In genomic region chr5:150124111-150124557, GRCh38 we compare ENCODE assay signal across 18 cellular contexts. TPM values are rescaled to one million over a fixed set of nuclear protein-coding genes. Genes with fewer than 3 reads are reported as not detected.
DNase-seq lines count a peak whose midpoint lies in the region; ATAC-seq and TF ChIP-seq lines count a peak whose summit lies in the region.
"Had no signal": no experiment of that assay in that cellular context is flagged by ENCODE, and none has a peak within 500 bp of the region (broad histone marks: within the 10 kb centered on the region; RNA-seq: fewer than 3 reads in every experiment).

No MANE protein-coding gene starts in this region.

- H3K4me1 Mint-ChIP-seq in CD14-positive monocyte: peaks cover 51% of the 10 kb centered on the region
- peaks cover 57% of the 10 kb centered on the region for H3K4me1 Mint-ChIP-seq in dendritic cell treated with granulocyte-macrophage colony-stimulating factor and Interleukin-4, amounts not matched to agents 40 ng/mL and 50 ng/mL, for 4 days (ENCODE audit: low read depth)

- intact Hi-C loops in CD14-positive monocyte (cut with micrococcal nuclease): loop anchor here (5.0 kb wide), 1 partner anchor 37 kb away; the partner anchor contains the start of gene CSF1R (in 2 of the 2)
- intact Hi-C loops in dendritic cell treated with granulocyte-macrophage colony-stimulating factor and Interleukin-4, amounts not matched to agents 40 ng/mL and 50 ng/mL, for 4 days (cut with micrococcal nuclease): loop anchor here (5.0 kb wide), 2 partner anchors 42 to 122 kb away; partner anchors contain the start of genes HMGXB3 and TIGD6
- intact Hi-C loops in sigmoid colon (cut with DNase I): no loop called here

- H4K20me1 ChIP-seq in BLaER1: no peaks in the 10 kb centered on the region

- H3K4me3 ChIP-seq in BLaER1 (no peak overlapping the region), sigmoid colon (no peak overlapping the region), HAP-1 (no peak overlapping the region)

- no peak overlapping the region for H3K9ac ChIP-seq in BLaER1

- TF ChIP-seq CTCF in CD14-positive monocyte (IDR thresholded peaks at IDR 0.05): no peak
- TF ChIP-seq CTCF in sigmoid colon (IDR thresholded peaks at IDR 0.05): no peak

- 0 out of 2 replicates have a peak overlapping the region, but pooled peaks have one; percentile 13 for H3K27ac ChIP-seq in BLaER1
- no peak overlapping the region for H3K27ac ChIP-seq in sigmoid colon
- H3K27ac ChIP-seq: HL-60 had no signal

- no peak for TF ChIP-seq POLR2A in sigmoid colon (IDR thresholded peaks at IDR 0.05)

- in situ Hi-C loops in HAP-1 (cut with MboI; ENCODE audit: low sequenced_read_pairs): loop anchor here (10.0 kb wide), 1 partner anchor 311 kb away; no protein-coding TSS in a partner anchor

- no peaks in the 10 kb centered on the region for H3K36me3 Mint-ChIP-seq in CD14-positive monocyte
- no peaks in the 10 kb centered on the region for H3K36me3 Mint-ChIP-seq in dendritic cell treated with granulocyte-macrophage colony-stimulating factor and Interleukin-4, amounts not matched to agents 40 ng/mL and 50 ng/mL, for 4 days (ENCODE audit: low read depth)
- H3K36me3 Mint-ChIP-seq: CD4-positive, CD25-positive, alpha-beta regulatory T cell had no signal

- H3K4me2 ChIP-seq in BLaER1: no peak overlapping the region

- no peaks in the 10 kb centered on the region for H3K9me3 Mint-ChIP-seq in CD14-positive monocyte
- no peaks in the 10 kb centered on the region for H3K9me3 Mint-ChIP-seq in dendritic cell treated with granulocyte-macrophage colony-stimulating factor and Interleukin-4, amounts not matched to agents 40 ng/mL and 50 ng/mL, for 4 days

- WGBS in sigmoid colon, 2 donors: 88 to 91% methylated on average over 11 of the region's 11 CpGs

- H3K4me1 ChIP-seq in BLaER1 (peaks cover 8% of the 10 kb centered on the region; the same call in 1 of the 2 replicates), sigmoid colon (no peaks in the 10 kb centered on the region), HAP-1 (no peaks in the 10 kb centered on the region)

- H3K27ac Mint-ChIP-seq in CD14-positive monocyte: peak overlapping the region; percentile 82 to 96 (median 90)
- peak overlapping the region; percentile 73 for H3K27ac Mint-ChIP-seq in dendritic cell treated with granulocyte-macrophage colony-stimulating factor and Interleukin-4, amounts not matched to agents 40 ng/mL and 50 ng/mL, for 4 days
- H3K27ac Mint-ChIP-seq: CD4-positive, CD25-positive, alpha-beta regulatory T cell had no signal

- no peak for ATAC-seq in GM18868 (IDR thresholded peaks at IDR 0.05; ENCODE audit: unreplicated experiment)

- TF ChIP-seq EP300 in sigmoid colon (IDR thresholded peaks at IDR 0.05): no peak

- H3K27me3 ChIP-seq in BLaER1 (no peaks in the 10 kb centered on the region), sigmoid colon (no peaks in the 10 kb centered on the region), HAP-1 (ENCODE audit: low read depth) (no peaks in the 10 kb centered on the region)

- H3K9me3 ChIP-seq in BLaER1 (no peaks in the 10 kb centered on the region), sigmoid colon (no peaks in the 10 kb centered on the region), HAP-1 (no peaks in the 10 kb centered on the region)

- H3K4me3 Mint-ChIP-seq in CD14-positive monocyte: peak overlapping the region; percentile 12 to 46
- H3K4me3 Mint-ChIP-seq in dendritic cell treated with granulocyte-macrophage colony-stimulating factor and Interleukin-4, amounts not matched to agents 40 ng/mL and 50 ng/mL, for 4 days: no peak overlapping the region
- H3K4me3 Mint-ChIP-seq: CD4-positive, CD25-positive, alpha-beta regulatory T cell had no signal

- peaks cover 0 to 2% (median 1%) of the 10 kb centered on the region in 3 donors for H3K27me3 Mint-ChIP-seq in CD14-positive monocyte (ENCODE audit: low read depth in 3 of 3)
- no peaks in the 10 kb centered on the region for H3K27me3 Mint-ChIP-seq in dendritic cell treated with granulocyte-macrophage colony-stimulating factor and Interleukin-4, amounts not matched to agents 40 ng/mL and 50 ng/mL, for 4 days
- H3K27me3 Mint-ChIP-seq: CD4-positive, CD25-positive, alpha-beta regulatory T cell had no signal

- H3K36me3 ChIP-seq in BLaER1 (peaks cover 99% of the 10 kb centered on the region), sigmoid colon (peaks cover 8 to 92% (median 38%) of the 10 kb centered on the region in 4 donors), HAP-1 (replicated peaks) (no peaks in the 10 kb centered on the region)

- DNase-seq in CD14-positive monocyte (ENCODE audit: low spot score) (peak; percentile 63), sigmoid colon (peak; percentile 66), HAP-1 (ENCODE audit: low spot score in 2 of 2) (no peak)
- no peak for DNase-seq in activated CD8-positive, alpha-beta memory T cell treated with anti-CD3 and anti-CD28 coated beads, Interleukin-2, amount 50 U/mL, for 48 hours
- DNase-seq: CD4-positive, CD25-positive, alpha-beta regulatory T cell; COR-L47; H7; NCI-H1417 treated with DMSO at 0.1 percent for 48 hours; NCI-H187 treated with DMSO at 0.1 percent for 48 hours; NCI-H226; NCI-H524; NCI-H82 had no signal

RNA-seq across cellular contexts. Expression of gene PDGFRB, which starts 31.5 kb away (rescaled TPM):
- under 1 TPM; 0.04 to 0.20 TPM for polyA plus RNA-seq in CD14-positive monocyte
- total RNA-seq in sigmoid colon: 100 to 1,000 TPM in 1 of 4 donors, 10 to 100 TPM in 3; 54.9 to 104 (median 69.4) TPM
- 10 to 100 TPM in 1 of 3 donors, 1 to 10 TPM in 2; 3.9 to 26.7 (median 6.0) TPM for polyA plus RNA-seq in sigmoid colon
- total RNA-seq: CD4-positive, CD25-positive, alpha-beta regulatory T cell had no signal

RNA-seq across cellular contexts. Expression of gene CSF1R, which starts 37.8 kb away (rescaled TPM):
- polyA plus RNA-seq in CD14-positive monocyte: 100 to 1,000 TPM; 180 to 242 TPM
- total RNA-seq in sigmoid colon: 10 to 100 TPM; 21.9 to 44.4 (median 36.0) TPM
- polyA plus RNA-seq in sigmoid colon: 10 to 100 TPM; 10.8 to 26.1 (median 16.3) TPM
- total RNA-seq: CD4-positive, CD25-positive, alpha-beta regulatory T cell; H7 had no signal

RNA-seq across cellular contexts. Expression of gene CDX1, which starts 42.4 kb away (rescaled TPM):
- polyA plus RNA-seq in CD14-positive monocyte (not detected), sigmoid colon (100 to 1,000 TPM; 325 to 455 (median 330) TPM)
- 1 to 10 TPM in 1 of 4 donors, under 1 TPM in 1, not detected in 2; 0.71 to 1.4 TPM for total RNA-seq in sigmoid colon
- total RNA-seq: CD4-positive, CD25-positive, alpha-beta regulatory T cell; HT1080; M059J had no signal
- polyA plus RNA-seq: CD4-positive, CD25-positive, alpha-beta regulatory T cell had no signal

Comparison
In these comparisons a context has a peak if more than half of its experiments do, and no peak if none do; other contexts are left out.
1. DNase-seq: peak in CD14-positive monocyte (single experiment) and sigmoid colon (single experiment); none in HAP-1 (0 of 2) and activated CD8-positive, alpha-beta memory T cell treated with anti-CD3 and anti-CD28 coated beads, Interleukin-2, amount 50 U/mL, for 48 hours (single experiment).
2. RNA of gene PDGFRB, which starts 31.5 kb away (polyA plus RNA-seq): 3.9 to 26.7 TPM in sigmoid colon; 0.04 to 0.20 TPM in CD14-positive monocyte; every median in the first group is over 4 times any median in the second.
3. RNA of gene CSF1R, which starts 37.8 kb away (polyA plus RNA-seq): 180 to 242 TPM in CD14-positive monocyte; 10.8 to 26.1 TPM in sigmoid colon; every median in the first group is over 4 times any median in the second.
4. RNA of gene CDX1, which starts 42.4 kb away (polyA plus RNA-seq): 325 to 455 TPM in sigmoid colon; not detected in CD14-positive monocyte; every median in the first group is over 100 times any median in the second.